In genomic region chr14:67935371-67935770, GRCh38 we compare ENCODE assay signal across 26 cellular contexts.
DNase-seq lines count a peak whose midpoint lies in the region; ATAC-seq and TF ChIP-seq lines count a peak whose summit lies in the region.
"Had no signal": no experiment of that assay in that cellular context is flagged by ENCODE, and none has a peak within 500 bp of the region (broad histone marks: within the 10 kb centered on the region; RNA-seq: fewer than 3 reads in every experiment).

No MANE protein-coding gene starts in this region.

- peaks cover 17% of the 10 kb centered on the region for H3K36me3 Mint-ChIP-seq in GM23338 (ENCODE audit: low read depth)
- H3K36me3 Mint-ChIP-seq in nephron (ENCODE audit: low read depth) = peaks cover 6% of the 10 kb centered on the region

- TF ChIP-seq RAD21 in IMR-90 (IDR thresholded peaks at IDR 0.05; ENCODE audit: low read length) = no peak

- WGBS in IMR-90 (ENCODE audit: extremely low coverage in 2 of 2, insufficient read length in 1 of 2), 2 experiments = no CpG with 5 or more reads among the region's 2 CpGs
- WGBS in hepatocyte (ENCODE audit: low lambda C conversion rate, missing lambda C conversion rate) = 64% methylated on average over 2 of the region's 2 CpGs

- H4K91ac ChIP-seq in IMR-90 (ENCODE audit: insufficient read depth, low read depth, low read length) = no peak overlapping the region

- no peaks in the 10 kb centered on the region for H3K36me3 ChIP-seq in GM23338 (ENCODE audit: insufficient read depth)
- H3K36me3 ChIP-seq in IMR-90 (ENCODE audit: control insufficient read depth, insufficient read depth, low read length) = no peaks in the 10 kb centered on the region
- no peaks in the 10 kb centered on the region for H3K36me3 ChIP-seq in hepatocyte (replicated peaks; ENCODE audit: insufficient read depth, low read depth)
- no peaks in the 10 kb centered on the region for H3K36me3 ChIP-seq in mucosa of descending colon (ENCODE audit: low read depth)
- H3K36me3 ChIP-seq: SJCRH30 had no signal

- no peak overlapping the region for H4K8ac ChIP-seq in IMR-90 (ENCODE audit: low read depth in 2 of 2, low read length in 2 of 2)

- peak overlapping the region; percentile 2; the same call in 1 of the 2 replicates for H3K4me2 ChIP-seq in GM23338
- no peak overlapping the region for H3K4me2 ChIP-seq in IMR-90 (ENCODE audit: low read depth, low read length)
- H3K4me2 ChIP-seq in hepatocyte = no peak overlapping the region
- H3K4me2 ChIP-seq: KMS-11, PC-9 had no signal

- H3K14ac ChIP-seq in IMR-90 (replicated peaks; ENCODE audit: low read depth, low read length) = no peak overlapping the region

- H2AK5ac ChIP-seq in IMR-90 (ENCODE audit: low read depth, low read length) = no peak overlapping the region

- intact Hi-C loops in IMR-90 (cut with micrococcal nuclease) (no loop called here), mucosa of descending colon (cut with DNase I, micrococcal nuclease) (no loop called here)

- H3K4me1 Mint-ChIP-seq in GM23338 = peaks cover 54% of the 10 kb centered on the region
- peaks cover 40% of the 10 kb centered on the region for H3K4me1 Mint-ChIP-seq in nephron

- no peak overlapping the region for H3K56ac ChIP-seq in IMR-90 (ENCODE audit: extremely low read depth, insufficient read depth, low read length)

- H4K5ac ChIP-seq in IMR-90 (ENCODE audit: low read depth, low read length) = no peak overlapping the region; the same call in 1 of the 2 replicates

- H3K27ac ChIP-seq in GM23338 (ENCODE audit: low read depth) = peak overlapping the region; percentile 88; the same call in 1 of the 2 replicates
- no peak overlapping the region for H3K27ac ChIP-seq in IMR-90 (ENCODE audit: insufficient read depth, low read length)
- H3K27ac ChIP-seq in hepatocyte = peak overlapping the region; percentile 6
- H3K27ac ChIP-seq: 22Rv1, KMS-11, PC-9, SJCRH30 had no signal

- peaks cover 16% of the 10 kb centered on the region for H3K9me3 Mint-ChIP-seq in GM23338
- H3K9me3 Mint-ChIP-seq in nephron = peaks cover 10% of the 10 kb centered on the region

- H3K9me2 ChIP-seq in GM23338 (ENCODE audit: insufficient read depth) (no peaks in the 10 kb centered on the region), hepatocyte (replicated peaks; ENCODE audit: insufficient read depth) (no peaks in the 10 kb centered on the region)

- no peak overlapping the region; the same call in 1 of the 2 replicates for H3K18ac ChIP-seq in IMR-90 (ENCODE audit: low read depth, low read length)

- H2AK9ac ChIP-seq in IMR-90 (replicated peaks; ENCODE audit: low read depth, low read length, poor library complexity) = no peak overlapping the region

- H3K4me3 ChIP-seq in GM23338 = no peak overlapping the region
- H3K4me3 ChIP-seq in IMR-90 (ENCODE audit: insufficient read depth, low read depth, low read length) = no peak overlapping the region
- H3K4me3 ChIP-seq in hepatocyte = no peak overlapping the region
- no peak overlapping the region for H3K4me3 ChIP-seq in mucosa of descending colon
- H3K4me3 ChIP-seq: PC-9, SJCRH30 had no signal

- H3K27me3 Mint-ChIP-seq in GM23338 (ENCODE audit: insufficient read depth, low read depth, poor library complexity) = peaks cover 6% of the 10 kb centered on the region
- H3K27me3 Mint-ChIP-seq in nephron (ENCODE audit: low read depth) = no peaks in the 10 kb centered on the region
- H3K27me3 Mint-ChIP-seq: IgD-negative memory B cell had no signal

- in situ Hi-C loops in IMR-90 (cut with MboI; ENCODE audit: low sequenced_read_pairs) = no loop called here

- no peaks in the 10 kb centered on the region for H3K9me1 ChIP-seq in IMR-90 (ENCODE audit: insufficient read depth, low read length)

- TF ChIP-seq POLR2A in IMR-90 (IDR thresholded peaks at IDR 0.05; ENCODE audit: low read depth, low read length) = no peak

- ATAC-seq in GM23338 (no peak), IMR-90 (ENCODE audit: low read depth) (no peak), mucosa of descending colon (no peak), GM18517 (IDR thresholded peaks at IDR 0.05; ENCODE audit: unreplicated experiment) (no peak)
- ATAC-seq: Right ventricle myocardium inferior had no signal

- H3K4me3 Mint-ChIP-seq in GM23338 = no peak overlapping the region
- H3K4me3 Mint-ChIP-seq in nephron = no peak overlapping the region
- H3K4me3 Mint-ChIP-seq: IgD-negative memory B cell had no signal

- H2BK20ac ChIP-seq in IMR-90 (ENCODE audit: low read depth, low read length) = peak overlapping the region; percentile 55; the same call in 1 of the 2 replicates

- dilution Hi-C loops in IMR-90 (cut with HindIII; ENCODE audit: low sequenced_read_pairs, unreplicated experiment) = no loop called here

- no peaks in the 10 kb centered on the region; the same call in 1 of the 2 replicates for H3F3A ChIP-seq in GM23338 (replicated peaks; ENCODE audit: low read depth)

- H3K9me3 ChIP-seq in IMR-90 (ENCODE audit: control insufficient read depth, insufficient read depth, low read length) (no peaks in the 10 kb centered on the region), hepatocyte (ENCODE audit: low read depth) (no peaks in the 10 kb centered on the region), mucosa of descending colon (peaks cover 8% of the 10 kb centered on the region)
- H3K9me3 ChIP-seq: SJCRH30 had no signal

- H3K27ac Mint-ChIP-seq in GM23338 (no peak overlapping the region), nephron (peak overlapping the region in 2 of 3 experiments; percentile 48 to 86)
- H3K27ac Mint-ChIP-seq: IgD-negative memory B cell had no signal

- H2BK120ac ChIP-seq in IMR-90 (ENCODE audit: low read depth, low read length) = no peak overlapping the region

- DNase-seq in GM23338 (ENCODE audit: low spot score) (no peak), IMR-90 (no peak), hepatocyte (ENCODE audit: low spot score) (no peak), Ammon's horn (ENCODE audit: low spot score) (no peak), mucosa of descending colon (no peak)
- DNase-seq in activated CD4-positive, alpha-beta T cell treated with anti-CD3 and anti-CD28 coated beads for 48 hours = no peak
- DNase-seq: ACHN; Calu3; DMS79 treated with DMSO at 0.1 percent for 48 hours; GOT3; HCEC 1CT; MM.1S; NCI-H1694; NCI-H2029 treated with DMSO at 0.1 percent for 48 hours; NCI-H446 treated with DMSO at 0.1 percent for 48 hours; NCI-H526; NCI-H82; NK-92 treated with Interleukin-12 subunit alpha and Interleukin-12 subunit beta, amount 100 ng/mL, for 24 hours; PC-9; SJCRH30 had no signal

- TF ChIP-seq CTCF in GM23338 (conservative IDR thresholded peaks at IDR 0.05; ENCODE audit: low read depth in 2 of 2) (no peak), IMR-90 (conservative IDR thresholded peaks at IDR 0.05; ENCODE audit: low read depth, low read length) (no peak), hepatocyte (IDR thresholded peaks at IDR 0.05; ENCODE audit: poor library complexity) (no peak), nephron (IDR thresholded peaks at IDR 0.05; ENCODE audit: unreplicated experiment in 3 of 3) (no peak), mucosa of descending colon (IDR thresholded peaks at IDR 0.05) (no peak)

- H4K20me1 ChIP-seq in GM23338 (replicated peaks; ENCODE audit: insufficient read depth) (no peaks in the 10 kb centered on the region), IMR-90 (ENCODE audit: insufficient read depth, low read length) (no peaks in the 10 kb centered on the region), hepatocyte (ENCODE audit: insufficient read depth, poor library complexity, severe bottlenecking) (no peaks in the 10 kb centered on the region)

- H3K79me2 ChIP-seq in GM23338 (replicated peaks; ENCODE audit: insufficient read depth) (peaks cover 1% of the 10 kb centered on the region), hepatocyte (no peaks in the 10 kb centered on the region)

- H2AFZ ChIP-seq in GM23338 (no peak overlapping the region), IMR-90 (replicated peaks; ENCODE audit: low read length, poor library complexity) (no peak overlapping the region), hepatocyte (no peak overlapping the region)
- H2AFZ ChIP-seq: PC-9 had no signal

- CTCF ChIA-PET in IMR-90 (lab: Yijun Ruan, JAX) = interaction anchor here (1.4 kb wide), 1 partner anchor 600 kb away, joined by 3 read pairs; no protein-coding TSS in a partner anchor

- POLR2A ChIA-PET in IMR-90 (lab: Charles Lee; ENCODE audit: unreplicated experiment) = no interaction called here

- no peak overlapping the region; the same call in 1 of the 2 replicates for H3K4ac ChIP-seq in IMR-90 (ENCODE audit: low read depth, low read length)

- H3K27me3 ChIP-seq in GM23338 (ENCODE audit: insufficient read depth) (no peaks in the 10 kb centered on the region), IMR-90 (ENCODE audit: control insufficient read depth, insufficient read depth, low read length) (no peaks in the 10 kb centered on the region), hepatocyte (no peaks in the 10 kb centered on the region)
- H3K27me3 ChIP-seq: SJCRH30 had no signal

- peaks cover 0 to 3% of the 10 kb centered on the region in 2 experiments; a peak in 2 of 4 replicates for H3K79me1 ChIP-seq in IMR-90 (ENCODE audit: low read depth in 1 of 2, low read length in 2 of 2)

- BruUV-seq in IMR-90 (replicated peaks; lab: Mats Ljungman, UMichigan) = no TSS peak

- no peak overlapping the region for H2BK5ac ChIP-seq in IMR-90 (ENCODE audit: low read depth, low read length, poor library complexity, severe bottlenecking)

- H2BK15ac ChIP-seq in IMR-90 (ENCODE audit: low read depth, low read length) = no peak overlapping the region

- H3K4me1 ChIP-seq in GM23338 (ENCODE audit: insufficient read depth) (peaks cover 50% of the 10 kb centered on the region), IMR-90 (ENCODE audit: control insufficient read depth, insufficient read depth, low read length) (peaks cover 4% of the 10 kb centered on the region), hepatocyte (ENCODE audit: insufficient read depth) (peaks cover 9% of the 10 kb centered on the region), mucosa of descending colon (ENCODE audit: low read depth) (peaks cover 2% of the 10 kb centered on the region)

- H3K9ac ChIP-seq in IMR-90 (ENCODE audit: low read depth, low read length) = no peak overlapping the region
- H3K9ac ChIP-seq: KMS-11 had no signal

- no peak overlapping the region for H3K23ac ChIP-seq in IMR-90 (ENCODE audit: low read depth, low read length)

TF ChIP-seq in GM23338, 12 proteins besides CTCF, POLR2A, EP300 and RAD21 (continues in another document):
- no peak for TF ChIP-seq NANOG (IDR thresholded peaks at IDR 0.05; ENCODE audit: borderline replicate concordance)
- no peak for TF ChIP-seq EZH2 (IDR thresholded peaks at IDR 0.05; ENCODE audit: low read depth, unreplicated experiment)
- no peak for TF ChIP-seq ZNF331 (CRISPR knock-in tag; IDR thresholded peaks at IDR 0.05; ENCODE audit: low read depth)
- TF ChIP-seq EZH2phosphoT487 (IDR thresholded peaks at IDR 0.05; ENCODE audit: unreplicated experiment) = no peak
- no peak for TF ChIP-seq CREB1 (CRISPR knock-in tag; IDR thresholded peaks at IDR 0.05; ENCODE audit: low read depth)

TF ChIP-seq in IMR-90, 13 proteins besides CTCF, POLR2A, EP300 and RAD21 (continues in another document):
- TF ChIP-seq CHD1 (IDR thresholded peaks at IDR 0.05; ENCODE audit: low read depth, low read length) (no peak), SMC3 (IDR thresholded peaks at IDR 0.05; ENCODE audit: low read depth, low read length) (no peak), BHLHE40 (IDR thresholded peaks at IDR 0.05; ENCODE audit: low read depth, low read length) (no peak), RCOR1 (IDR thresholded peaks at IDR 0.05; ENCODE audit: insufficient replicate concordance, low read length) (no peak)
